ENCODE assay signal across 18 cellular contexts in the genomic region with DNA sequence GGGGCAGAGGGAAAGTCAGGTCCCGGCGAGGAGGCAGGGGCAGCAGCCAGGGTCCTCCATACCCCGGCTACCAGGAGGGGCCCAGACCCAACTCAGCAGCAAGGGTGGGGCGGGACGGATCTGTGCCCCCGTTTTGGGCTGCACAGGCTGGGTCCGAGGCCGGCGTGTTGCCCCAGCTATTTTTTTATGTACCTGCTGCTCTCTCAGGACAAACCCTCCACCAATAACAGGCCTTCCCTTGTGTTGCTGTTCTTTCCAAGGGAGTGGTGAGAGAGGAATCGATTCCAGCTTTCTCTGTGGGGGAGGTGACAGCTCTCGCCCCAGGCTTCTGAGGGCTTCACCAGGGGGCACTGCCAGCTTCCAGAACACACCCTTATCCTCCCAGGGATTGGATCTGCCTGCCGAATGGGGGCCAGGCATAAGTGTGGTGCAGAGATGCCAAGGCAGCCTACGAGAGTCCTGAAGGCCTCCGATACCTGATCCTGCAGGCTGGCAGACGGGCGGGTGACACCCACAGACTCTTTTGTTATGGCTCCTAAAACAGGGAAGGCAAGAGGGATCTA. TPM values are rescaled to one million over a fixed set of nuclear protein-coding genes. Genes with fewer than 3 reads are reported as not detected.
DNase-seq lines count a peak whose midpoint lies in the region; ATAC-seq, FAIRE-seq and TF ChIP-seq lines count a peak whose summit lies in the region.
"Had no signal": no experiment of that assay in that cellular context is flagged by ENCODE, and none has a peak within 500 bp of the region (broad histone marks: within the 10 kb centered on the region; RNA-seq: fewer than 3 reads in every experiment).

No MANE protein-coding gene starts in this region.

- peaks cover 4% of the 10 kb centered on the region; the same call in 1 of the 2 replicates for H3K4me1 ChIP-seq in GM23338 (ENCODE audit: insufficient read depth)
- H3K4me1 ChIP-seq in gastrocnemius medialis, result peaks cover 39 to 46% of the 10 kb centered on the region in 2 donors

- no peaks in the 10 kb centered on the region for H3K36me3 ChIP-seq in GM23338 (ENCODE audit: insufficient read depth)
- H3K36me3 ChIP-seq in SK-N-MC (ENCODE audit: insufficient read depth, low read length), result no peaks in the 10 kb centered on the region
- no peaks in the 10 kb centered on the region for H3K36me3 ChIP-seq in gastrocnemius medialis
- H3K36me3 ChIP-seq: tibial nerve had no signal

- no peaks in the 10 kb centered on the region for H3K9me3 Mint-ChIP-seq in GM23338
- H3K9me3 Mint-ChIP-seq: activated T-cell treated with anti-CD3 and anti-CD28 coated beads, Interleukin-2, amount 50 U/mL, for 24 hours had no signal

- H3K9ac ChIP-seq in SK-N-MC (ENCODE audit: insufficient read length), result no peak overlapping the region

- H2AFZ ChIP-seq in GM23338, result peak overlapping the region; percentile 28; the same call in 1 of the 2 replicates
- H2AFZ ChIP-seq: hepatocyte had no signal

- no peak overlapping the region for H3K27ac Mint-ChIP-seq in GM23338
- H3K27ac Mint-ChIP-seq: activated CD8-positive, alpha-beta T cell treated with anti-CD3 and anti-CD28 coated beads, Interleukin-2, amount 10 ng/mL, durations not matched to agents 7 days and 5 days; activated T-cell treated with anti-CD3 and anti-CD28 coated beads, Interleukin-2, amount 50 U/mL, for 24 hours had no signal

- FAIRE-seq in D721Med (lab: Jason Lieb, UNC), result no peak
- FAIRE-seq: endometrium had no signal

- no peak overlapping the region for H3K27ac ChIP-seq in GM23338 (ENCODE audit: low read depth)
- H3K27ac ChIP-seq in SK-N-MC, result peak overlapping the region; percentile 42; the same call in 1 of the 2 replicates
- H3K27ac ChIP-seq in gastrocnemius medialis, result peak overlapping the region; percentile 64 to 85 (median 76)
- H3K27ac ChIP-seq: hepatocyte had no signal

- H3K4me1 Mint-ChIP-seq in GM23338, result peaks cover 9% of the 10 kb centered on the region

- no peaks in the 10 kb centered on the region for H3K36me3 Mint-ChIP-seq in GM23338 (ENCODE audit: low read depth)

- intact Hi-C loops in gastrocnemius medialis (cut with DNase I; ENCODE audit: low total_unique reads), result loop anchor here (2.0 kb wide), 1 partner anchor 94 kb away; no protein-coding TSS in a partner anchor

- H3K9me2 ChIP-seq in GM23338 (ENCODE audit: insufficient read depth), result no peaks in the 10 kb centered on the region

- TF ChIP-seq POLR2A in gastrocnemius medialis (IDR thresholded peaks at IDR 0.05), result no peak

- DNase-seq in GM23338 (ENCODE audit: low spot score) (no peak), SK-N-MC (ENCODE audit: low read depth, low spot score) (no peak), islet precursor cell (peak; percentile 56), gastrocnemius medialis (peak in 1 of 2 donors; percentile 54), D721Med (ENCODE audit: insufficient read length, low spot score) (no peak), NCI-H526 (lab: John Stamatoyannopoulos, UW) (no peak)
- DNase-seq in activated CD4-positive, alpha-beta T cell treated with anti-CD3 and anti-CD28 coated beads, Interleukin-2, amount 50 U/mL, for 4 hours, result no peak
- DNase-seq: activated CD8-positive, alpha-beta T cell treated with anti-CD3 and anti-CD28 coated beads, Interleukin-2, amount 10 ng/mL, durations not matched to agents 7 days and 5 days; activated naive CD4-positive, alpha-beta T cell treated with anti-CD3 and anti-CD28 coated beads, Interleukin-2, amount 50 U/mL, for 16 hours; activated T-cell treated with anti-CD3 and anti-CD28 coated beads, Interleukin-2, amount 50 U/mL, for 24 hours; aorta; NCI-H2081 treated with DMSO at 0.1 percent for 48 hours; NCI-H524 treated with DMSO at 0.1 percent for 48 hours; T1000 had no signal

- in situ Hi-C loops in gastrocnemius medialis (cut with MboI; ENCODE audit: low sequenced_read_pairs in 4 of 4), result no loop called here

- no peaks in the 10 kb centered on the region for H4K20me1 ChIP-seq in GM23338 (replicated peaks; ENCODE audit: insufficient read depth)

- H3K27me3 Mint-ChIP-seq in GM23338 (ENCODE audit: insufficient read depth, low read depth, poor library complexity), result peaks cover 24% of the 10 kb centered on the region

- no peaks in the 10 kb centered on the region for H3K79me2 ChIP-seq in GM23338 (replicated peaks; ENCODE audit: insufficient read depth)
- H3K79me2 ChIP-seq: hepatocyte had no signal

- no peak overlapping the region for H3K4me3 ChIP-seq in GM23338
- H3K4me3 ChIP-seq in SK-N-MC, result no peak overlapping the region
- no peak overlapping the region for H3K4me3 ChIP-seq in gastrocnemius medialis
- H3K4me3 ChIP-seq: hepatocyte, lung, tibial nerve had no signal

- ATAC-seq in GM23338, result no peak
- ATAC-seq in gastrocnemius medialis, result peak in 1 of 2 donors; percentile 12
- ATAC-seq: activated CD8-positive, alpha-beta T cell treated with anti-CD3 and anti-CD28 coated beads, Interleukin-2, amount 10 ng/mL, durations not matched to agents 7 days and 5 days had no signal

- no peak overlapping the region for H3K4me2 ChIP-seq in GM23338
- H3K4me2 ChIP-seq: hepatocyte had no signal

- H3K9me3 ChIP-seq in SK-N-MC (ENCODE audit: low read depth, low read length) (no peaks in the 10 kb centered on the region), gastrocnemius medialis (no peaks in the 10 kb centered on the region)
- H3K9me3 ChIP-seq: tibial nerve had no signal

- H3K4me3 Mint-ChIP-seq in GM23338, result no peak overlapping the region
- H3K4me3 Mint-ChIP-seq: activated CD8-positive, alpha-beta T cell treated with anti-CD3 and anti-CD28 coated beads, Interleukin-2, amount 10 ng/mL, durations not matched to agents 7 days and 5 days; activated T-cell treated with anti-CD3 and anti-CD28 coated beads, Interleukin-2, amount 50 U/mL, for 24 hours had no signal

- H3K27me3 ChIP-seq in GM23338 (ENCODE audit: insufficient read depth), result peaks cover 20% of the 10 kb centered on the region
- H3K27me3 ChIP-seq in gastrocnemius medialis, result no peaks in the 10 kb centered on the region
- H3K27me3 ChIP-seq: hepatocyte had no signal

- 0 out of 4 replicates have a peak, but pooled peaks of 1 of the 2 experiments have one; percentile 7 for TF ChIP-seq CTCF in GM23338 (conservative IDR thresholded peaks at IDR 0.05; ENCODE audit: low read depth in 2 of 2)
- TF ChIP-seq CTCF in gastrocnemius medialis (IDR thresholded peaks at IDR 0.05 in 4 of 5, conservative IDR thresholded peaks at IDR 0.05 in 1 of 5), result no peak
- TF ChIP-seq CTCF in D721Med (IDR thresholded peaks at IDR 0.05; ENCODE audit: insufficient read depth, missing control alignments), result no peak

- no peaks in the 10 kb centered on the region for H3F3A ChIP-seq in GM23338 (replicated peaks; ENCODE audit: low read depth)

TF ChIP-seq in GM23338, 12 proteins besides CTCF, POLR2A, EP300 and RAD21:
- TF ChIP-seq ZNF331 (CRISPR knock-in tag; IDR thresholded peaks at IDR 0.05; ENCODE audit: low read depth) (no peak), EZH2phosphoT487 (IDR thresholded peaks at IDR 0.05; ENCODE audit: unreplicated experiment) (no peak)

RNA-seq across cellular contexts. Expression of gene RTN4RL1, which starts 22.3 kb away (rescaled TPM):
- 0.17 TPM in 1 of 2 replicates, not detected in the other for total RNA-seq in GM23338 (2014; rRNA removed; shearing (Covaris generic))
- polyA plus RNA-seq in GM23338 (2016; fragmentation: Nextera tagmentation; extraction: Ambion mirVana), result not detected in 2 replicates
- 1 to 10 TPM in 2 of 4 donors, under 1 TPM in 2; 0.31 to 1.7 (median 1.2) TPM for total RNA-seq in gastrocnemius medialis

RNA-seq across cellular contexts. Expression of gene DPH1, which starts 27.1 kb away (rescaled TPM):
- 22.3 and 28.2 TPM in 2 replicates for total RNA-seq in GM23338 (2014; rRNA removed; shearing (Covaris generic))
- polyA plus RNA-seq in GM23338 (2016; fragmentation: Nextera tagmentation; extraction: Ambion mirVana), result 9.0 and 11.8 TPM in 2 replicates
- total RNA-seq in gastrocnemius medialis, result 10 to 100 TPM; 47.2 to 59.9 (median 57.7) TPM

RNA-seq across cellular contexts. Expression of gene OVCA2, which starts 39.0 kb away (rescaled TPM):
- 21.3 and 24.8 TPM in 2 replicates for total RNA-seq in GM23338 (2014; rRNA removed; shearing (Covaris generic))
- polyA plus RNA-seq in GM23338 (2016; fragmentation: Nextera tagmentation; extraction: Ambion mirVana), result 14.9 and 15.9 TPM in 2 replicates
- total RNA-seq in gastrocnemius medialis, result 10 to 100 TPM; 12.6 to 50.2 (median 34.4) TPM

RNA-seq across cellular contexts. Expression of gene HIC1, which starts 52.1 kb away (rescaled TPM):
- 0.17 TPM in 1 of 2 replicates, not detected in the other for total RNA-seq in GM23338 (2014; rRNA removed; shearing (Covaris generic))
- 0.23 and 0.26 TPM in 2 replicates for polyA plus RNA-seq in GM23338 (2016; fragmentation: Nextera tagmentation; extraction: Ambion mirVana)
- 1 to 10 TPM; 4.6 to 9.6 (median 6.9) TPM for total RNA-seq in gastrocnemius medialis
